In the genomic region with DNA sequence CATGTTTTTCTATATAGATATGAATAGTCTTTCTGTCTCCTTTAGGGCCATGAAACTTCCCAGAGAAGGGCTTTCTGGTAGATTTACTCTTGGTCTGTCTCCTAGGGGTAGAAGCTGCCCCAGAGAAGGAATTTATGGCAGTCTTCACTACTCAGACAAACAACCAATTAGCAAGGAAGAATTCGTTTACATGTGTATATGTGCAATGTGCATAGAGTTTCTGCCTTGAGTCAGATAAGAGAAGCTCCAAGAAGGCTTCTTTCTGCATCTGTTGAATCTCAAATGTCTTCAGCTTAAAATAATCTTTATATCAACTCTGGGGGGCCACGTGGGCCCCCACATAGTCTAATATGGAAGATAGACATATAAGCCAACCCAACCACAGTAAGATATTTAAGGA, we compare ENCODE assay signal across 27 cellular contexts.
"Had no signal": no experiment of that assay in that cellular context is flagged by ENCODE, and none has a peak within 500 bp of the region (broad histone marks: within the 10 kb centered on the region; RNA-seq: fewer than 3 reads in every experiment).

No MANE protein-coding gene starts in this region.

- H3K27ac Mint-ChIP-seq: activated naive CD8-positive, alpha-beta T cell; mesothelial cell of epicardium; natural killer cell treated with Interleukin-12 subunit alpha and Interleukin-12 subunit beta and Interleukin-15 and Interleukin-18, amount 100 ng/mL, for 72 hours; stimulated activated naive B cell treated with anti-CD40 and anti-IgM and Interleukin-4, amounts not matched to agents 10 μg/mL and 1 μg/mL and 100 μg/mL, for 72 hours; T-helper 2 cell treated with Interferon-gamma antibody and Interleukin-4, amounts not matched to agents 5 μg/mL and 100 μg/mL, for 36 hours had no signal

- H3K4me1 ChIP-seq: ascending aorta, colonic mucosa, gastroesophageal sphincter, thyroid gland, upper lobe of right lung had no signal

- H3K36me3 ChIP-seq: ascending aorta, cardiac muscle cell, colonic mucosa, gastroesophageal sphincter, right lobe of liver, stomach, thyroid gland, upper lobe of right lung had no signal

- H3K4me3 ChIP-seq: ascending aorta, cardiac muscle cell, colonic mucosa, gastroesophageal sphincter, right lobe of liver, stomach, thyroid gland, upper lobe of right lung had no signal

- ATAC-seq: gastroesophageal sphincter; left cardiac atrium; left ventricle myocardium superior; natural killer cell treated with Interleukin-12 subunit alpha and Interleukin-12 subunit beta and Interleukin-15 and Interleukin-18, amount 100 ng/mL, for 72 hours; right lobe of liver; stimulated activated naive B cell treated with anti-CD40 and anti-IgM and Interleukin-4, amounts not matched to agents 10 μg/mL and 1 μg/mL and 100 μg/mL, for 72 hours; upper lobe of right lung had no signal

- H3K9me3 Mint-ChIP-seq: natural killer cell treated with Interleukin-12 subunit alpha and Interleukin-12 subunit beta and Interleukin-15 and Interleukin-18, amount 100 ng/mL, for 72 hours; T-helper 2 cell treated with Interferon-gamma antibody and Interleukin-4, amounts not matched to agents 5 μg/mL and 100 μg/mL, for 36 hours had no signal

- H3K27me3 ChIP-seq: ascending aorta, cardiac muscle cell, colonic mucosa, gastroesophageal sphincter, right lobe of liver, stomach, thyroid gland, upper lobe of right lung had no signal

- H3K4me3 Mint-ChIP-seq: activated naive CD8-positive, alpha-beta T cell; brain; mesothelial cell of epicardium; natural killer cell treated with Interleukin-12 subunit alpha and Interleukin-12 subunit beta and Interleukin-15 and Interleukin-18, amount 100 ng/mL, for 72 hours; stimulated activated naive B cell treated with anti-CD40 and anti-IgM and Interleukin-4, amounts not matched to agents 10 μg/mL and 1 μg/mL and 100 μg/mL, for 72 hours; T-helper 2 cell treated with Interferon-gamma antibody and Interleukin-4, amounts not matched to agents 5 μg/mL and 100 μg/mL, for 36 hours had no signal

- H3K36me3 Mint-ChIP-seq: activated naive CD8-positive, alpha-beta T cell; brain; mesothelial cell of epicardium; natural killer cell treated with Interleukin-12 subunit alpha and Interleukin-12 subunit beta and Interleukin-15 and Interleukin-18, amount 100 ng/mL, for 72 hours had no signal

- H3K27me3 Mint-ChIP-seq: activated naive CD8-positive, alpha-beta T cell; stimulated activated naive B cell treated with anti-CD40 and anti-IgM and Interleukin-4, amounts not matched to agents 10 μg/mL and 1 μg/mL and 100 μg/mL, for 72 hours had no signal

- DNase-seq: activated CD4-positive, alpha-beta T cell treated with anti-CD3 and anti-CD28 coated beads for 4 hours; activated CD4-positive, alpha-beta T cell treated with anti-CD3 and anti-CD28 coated beads, Interleukin-2, amount 50 U/mL, for 48 hours; activated CD8-positive, alpha-beta memory T cell treated with anti-CD3 and anti-CD28 coated beads for 24 hours; activated effector memory CD4-positive, alpha-beta T cell treated with Interleukin-2 at 50 U/mL for 16 hours; activated naive CD4-positive, alpha-beta T cell treated with Interleukin-2 at 50 U/mL for 16 hours; cerebellar nuclear complex; colonic mucosa; effector CD8-positive, alpha-beta T cell; hippocampal formation; left cardiac atrium; left ventricle myocardium superior; right lobe of liver; small intestine; stimulated activated CD4-positive, alpha-beta T cell treated with anti-CD3 and anti-CD28 coated beads, Interleukin-1b, Interleukin-23, amount 100 ng/mL, for 48 hours; stimulated activated naive B cell treated with anti-CD40 and anti-IgM and Interleukin-4, amounts not matched to agents 10 μg/mL and 1 μg/mL and 100 μg/mL, for 72 hours; stomach; T-helper 1 cell; thyroid gland; upper lobe of right lung had no signal

- H3K27ac ChIP-seq: ascending aorta, cardiac muscle cell, colonic mucosa, gastroesophageal sphincter, right lobe of liver, stomach, thyroid gland, upper lobe of right lung had no signal

- H3K9me3 ChIP-seq: ascending aorta, colonic mucosa, gastroesophageal sphincter, right lobe of liver, stomach, thyroid gland, upper lobe of right lung had no signal
